19 cellular contexts compared by ENCODE assay signal in the genomic region with DNA sequence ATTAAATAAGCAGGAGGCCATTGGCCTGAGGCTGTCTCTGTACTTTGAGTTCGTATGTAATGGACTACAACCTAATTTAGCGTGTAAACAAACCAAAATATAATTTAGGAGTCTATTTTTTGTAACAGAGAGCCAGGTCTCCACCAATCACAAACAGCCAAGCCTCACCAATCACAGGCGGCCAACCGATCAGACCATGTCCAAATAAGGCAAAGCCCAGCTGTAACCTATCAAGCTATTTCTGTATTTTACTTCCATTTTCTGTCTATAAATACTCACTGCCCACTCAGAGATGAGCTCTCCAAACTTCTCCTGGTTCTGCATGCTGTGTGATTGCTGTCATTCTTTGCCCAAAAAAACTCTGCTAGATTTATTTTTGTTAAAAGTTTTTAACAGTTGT.
"Had no signal": no experiment of that assay in that cellular context is flagged by ENCODE, and none has a peak within 500 bp of the region (broad histone marks: within the 10 kb centered on the region; RNA-seq: fewer than 3 reads in every experiment).

No MANE protein-coding gene starts in this region.

- ATAC-seq: activated T-cell treated with anti-CD3 and anti-CD28 coated beads, Interleukin-2, amount 50 U/mL, for 4 hours; PC-3 had no signal

- H3K27ac ChIP-seq: VCaP had no signal

- FAIRE-seq: astrocyte, RCC 7860 had no signal

- DNase-seq: activated CD4-positive, alpha-beta memory T cell treated with anti-CD3 and anti-CD28 coated beads for 36 hours; activated CD4-positive, alpha-beta T cell treated with anti-CD3 and anti-CD28 coated beads, Interleukin-2, amount 10 ng/mL, durations not matched to agents 7 days and 5 days; activated CD4-positive, CD25-positive, alpha-beta regulatory T cell; activated CD8-positive, alpha-beta memory T cell treated with anti-CD3 and anti-CD28 coated beads for 24 hours; activated effector memory CD4-positive, alpha-beta T cell treated with anti-CD3 and anti-CD28 coated beads, Interleukin-2, amount 50 U/mL, for 16 hours; activated naive CD4-positive, alpha-beta T cell treated with Interleukin-2 at 50 U/mL for 16 hours; activated T-cell treated with anti-CD3 and anti-CD28 coated beads, Interleukin-2, amount 50 U/mL, for 4 hours; amygdala; NCI-H146; NCI-H187 treated with DMSO at 0.1 percent for 48 hours; NCI-H2081 treated with DMSO at 0.1 percent for 48 hours; NCI-H446; NCI-H524; PC-3; SIG-M5; T-helper 1 cell had no signal
